31 cellular contexts compared by ENCODE assay signal in genomic region chr6:38187688-38188590, GRCh38.
DNase-seq lines count a peak whose midpoint lies in the region; TF ChIP-seq lines count a peak whose summit lies in the region.
"Had no signal": no experiment of that assay in that cellular context is flagged by ENCODE, and none has a peak within 500 bp of the region (broad histone marks: within the 10 kb centered on the region; RNA-seq: fewer than 3 reads in every experiment).

No MANE protein-coding gene starts in this region.

- H2AFZ ChIP-seq in neuronal stem cell (ENCODE audit: low read length): no peak overlapping the region

- H3K4me3 ChIP-seq in endodermal cell (ENCODE audit: low read length) (no peak overlapping the region), neuronal stem cell (ENCODE audit: low read length in 2 of 2) (no peak overlapping the region), uterus (no peak overlapping the region)
- H3K4me3 ChIP-seq: left ventricle myocardium inferior, Peyer's patch, prostate gland, sigmoid colon had no signal

- no peak overlapping the region for H3K9ac ChIP-seq in endodermal cell (ENCODE audit: extremely low read depth, low read length, poor library complexity, severe bottlenecking)
- H3K9ac ChIP-seq in neuronal stem cell (ENCODE audit: low read depth, low read length, poor library complexity): peak overlapping the region; percentile 45

- intact Hi-C loops in uterus (cut with DNase I; ENCODE audit: low total_unique reads): no loop called here

- H3K27ac ChIP-seq in endodermal cell (ENCODE audit: low read depth, low read length): no peak overlapping the region
- no peak overlapping the region for H3K27ac ChIP-seq in neuronal stem cell (replicated peaks; ENCODE audit: low read length)
- H3K27ac ChIP-seq in uterus: no peak overlapping the region
- H3K27ac ChIP-seq: 22Rv1, left ventricle myocardium inferior, Peyer's patch, prostate gland, sigmoid colon had no signal

- no peaks in the 10 kb centered on the region for H3K36me3 Mint-ChIP-seq in endodermal cell (ENCODE audit: low read depth)
- H3K36me3 Mint-ChIP-seq: activated CD4-positive, alpha-beta memory T cell treated with anti-CD3 and anti-CD28 coated beads for 36 hours had no signal

- H3K18ac ChIP-seq in neuronal stem cell (ENCODE audit: low read length): peak overlapping the region; percentile 78

- H4K8ac ChIP-seq in neuronal stem cell (ENCODE audit: low read depth, low read length): no peak overlapping the region

- H3K4me1 ChIP-seq in endodermal cell (ENCODE audit: control insufficient read depth, insufficient read depth, low read length): peaks cover 6% of the 10 kb centered on the region
- peaks cover 33 to 42% of the 10 kb centered on the region in 2 donors for H3K4me1 ChIP-seq in neuronal stem cell (ENCODE audit: control insufficient read depth in 2 of 2, insufficient read depth in 1 of 2, low read depth in 1 of 2, low read length in 2 of 2)
- H3K4me1 ChIP-seq in uterus: no peaks in the 10 kb centered on the region
- H3K4me1 ChIP-seq: left ventricle myocardium inferior, Peyer's patch, prostate gland, sigmoid colon had no signal

- peak; percentile 35 for DNase-seq in DMS 273 (lab: John Stamatoyannopoulos, UW; ENCODE audit: unreplicated experiment)
- no peak for DNase-seq in DMS 273 treated with DMSO at 0.1 percent for 48 hours (lab: John Stamatoyannopoulos, UW)
- DNase-seq in NCI-H2227 treated with DMSO at 0.1 percent for 48 hours (lab: John Stamatoyannopoulos, UW): peak; percentile 45
- peak; percentile 42 for DNase-seq in endodermal cell
- no peak for DNase-seq in neuronal stem cell (ENCODE audit: low spot score)
- no peak for DNase-seq in AML-193 (lab: John Stamatoyannopoulos, UW)
- no peak for DNase-seq in uterus
- no peak for DNase-seq in stimulated activated CD4-positive, alpha-beta T cell treated with anti-CD3 and anti-CD28 coated beads, Interleukin-12 subunit alpha, Interleukin-12 subunit beta, amount 100 ng/mL, for 4 hours
- DNase-seq: activated CD4-positive, alpha-beta memory T cell treated with anti-CD3 and anti-CD28 coated beads for 36 hours; activated CD4-positive, CD25-positive, alpha-beta regulatory T cell treated with anti-CD3 and anti-CD28 coated beads, Interleukin-2, amount 50 U/mL, for 72 hours; amniotic stem cell; C1 segment of cervical spinal cord; DMS79 treated with DMSO at 0.1 percent for 48 hours; effector CD4-positive, alpha-beta T cell; GF-D8; IMR-90; left ventricle myocardium inferior; mesenchymal stem cell; NCI-H1436 treated with DMSO at 0.1 percent for 48 hours; NCI-H2081 treated with DMSO at 0.1 percent for 48 hours; NCI-H510A; SHP77; sigmoid colon; stimulated activated CD4-positive, alpha-beta T cell treated with anti-CD3 and anti-CD28 coated beads, Interleukin-4, amount 100 ng/mL, for 4 hours; stimulated activated naive B cell treated with anti-CD40 and anti-IgM and Interleukin-4, amounts not matched to agents 10 μg/mL and 1 μg/mL and 100 μg/mL, for 72 hours; T-helper 2 cell; trophoblast cell had no signal

- no peaks in the 10 kb centered on the region for H3K36me3 ChIP-seq in endodermal cell (ENCODE audit: control insufficient read depth, insufficient read depth, low read length)
- no peaks in the 10 kb centered on the region for H3K36me3 ChIP-seq in neuronal stem cell (replicated peaks in 1 of 2; ENCODE audit: control insufficient read depth in 2 of 2, insufficient read depth in 2 of 2, low read length in 2 of 2)
- no peaks in the 10 kb centered on the region for H3K36me3 ChIP-seq in uterus
- H3K36me3 ChIP-seq: left ventricle myocardium inferior, prostate gland, sigmoid colon had no signal

- no peak overlapping the region for H2BK12ac ChIP-seq in neuronal stem cell (ENCODE audit: low read length)

- peak overlapping the region; percentile 30 for H2AK5ac ChIP-seq in neuronal stem cell (ENCODE audit: low read depth, low read length)

- no peaks in the 10 kb centered on the region for H3K79me1 ChIP-seq in neuronal stem cell (ENCODE audit: low read depth, low read length)

- no peak overlapping the region for H3K4me2 ChIP-seq in neuronal stem cell (ENCODE audit: insufficient read depth, low read length, poor library complexity, severe bottlenecking)

- no peak overlapping the region for H3K14ac ChIP-seq in neuronal stem cell (ENCODE audit: low read length)

- H4K91ac ChIP-seq in neuronal stem cell (ENCODE audit: low read depth, low read length, poor library complexity): no peak overlapping the region

- H2BK15ac ChIP-seq in neuronal stem cell (ENCODE audit: low read length): peak overlapping the region; percentile 17

- H3K27me3 ChIP-seq in endodermal cell (ENCODE audit: control insufficient read depth, insufficient read depth, low read length, poor library complexity, severe bottlenecking): peaks cover 11% of the 10 kb centered on the region
- H3K27me3 ChIP-seq in neuronal stem cell (ENCODE audit: control insufficient read depth in 3 of 3, insufficient read depth in 3 of 3, low read depth in 1 of 3, low read length in 3 of 3): no peaks in the 10 kb centered on the region
- H3K27me3 ChIP-seq in uterus: no peaks in the 10 kb centered on the region
- H3K27me3 ChIP-seq: Peyer's patch, sigmoid colon had no signal

- H3K9me3 ChIP-seq in endodermal cell (ENCODE audit: control insufficient read depth, low read length) (no peaks in the 10 kb centered on the region), neuronal stem cell (replicated peaks in 1 of 2; ENCODE audit: control insufficient read depth in 2 of 2, insufficient read depth in 1 of 2, low read depth in 1 of 2, low read length in 2 of 2) (no peaks in the 10 kb centered on the region), uterus (no peaks in the 10 kb centered on the region)
- H3K9me3 ChIP-seq: left ventricle myocardium inferior, Peyer's patch, prostate gland, sigmoid colon had no signal

- peak overlapping the region; percentile 48 for H3K23ac ChIP-seq in neuronal stem cell (ENCODE audit: low read depth, low read length, poor library complexity)

- peaks cover 38% of the 10 kb centered on the region for H3K27me3 Mint-ChIP-seq in endodermal cell (ENCODE audit: insufficient read depth)
- H3K27me3 Mint-ChIP-seq: activated CD4-positive, alpha-beta memory T cell treated with anti-CD3 and anti-CD28 coated beads for 36 hours; activated naive CD4-positive, alpha-beta T cell treated with anti-CD3 and anti-CD28 coated beads, Interleukin-2, amount 50 U/mL, for 24 hours; stimulated activated naive B cell treated with anti-CD40 and anti-IgM and Interleukin-4, amounts not matched to agents 10 μg/mL and 1 μg/mL and 100 μg/mL, for 72 hours had no signal

- H3K27ac Mint-ChIP-seq in endodermal cell: peak overlapping the region; percentile 2
- H3K27ac Mint-ChIP-seq: activated CD4-positive, alpha-beta memory T cell treated with anti-CD3 and anti-CD28 coated beads for 36 hours; activated naive CD4-positive, alpha-beta T cell treated with anti-CD3 and anti-CD28 coated beads, Interleukin-2, amount 50 U/mL, for 24 hours; stimulated activated naive B cell treated with anti-CD40 and anti-IgM and Interleukin-4, amounts not matched to agents 10 μg/mL and 1 μg/mL and 100 μg/mL, for 72 hours had no signal

- TF ChIP-seq CTCF in endodermal cell (conservative IDR thresholded peaks at IDR 0.05) (no peak), uterus (IDR thresholded peaks at IDR 0.05) (no peak)

- peaks cover 29% of the 10 kb centered on the region for H3K4me1 Mint-ChIP-seq in endodermal cell
- H3K4me1 Mint-ChIP-seq: activated naive CD4-positive, alpha-beta T cell treated with anti-CD3 and anti-CD28 coated beads, Interleukin-2, amount 50 U/mL, for 24 hours; stimulated activated naive B cell treated with anti-CD40 and anti-IgM and Interleukin-4, amounts not matched to agents 10 μg/mL and 1 μg/mL and 100 μg/mL, for 72 hours had no signal

- 88 to 93% methylated on average over 22 of the region's 22 CpGs for WGBS in endodermal cell (ENCODE audit: insufficient coverage in 1 of 2, insufficient read length in 1 of 2), 2 experiments
- no CpG with 5 or more reads among the region's 22 CpGs for WGBS in neuronal stem cell (ENCODE audit: extremely low coverage in 2 of 2, insufficient read length in 2 of 2, insufficient replicate concordance in 1 of 2), 2 donors

- no peak overlapping the region for H3K4ac ChIP-seq in neuronal stem cell (ENCODE audit: low read length)

- H2BK120ac ChIP-seq in neuronal stem cell (ENCODE audit: low read depth, low read length): no peak overlapping the region

- no peaks in the 10 kb centered on the region for H3K9me3 Mint-ChIP-seq in endodermal cell
- H3K9me3 Mint-ChIP-seq: activated CD4-positive, alpha-beta memory T cell treated with anti-CD3 and anti-CD28 coated beads for 36 hours; activated naive CD4-positive, alpha-beta T cell treated with anti-CD3 and anti-CD28 coated beads, Interleukin-2, amount 50 U/mL, for 24 hours; stimulated activated naive B cell treated with anti-CD40 and anti-IgM and Interleukin-4, amounts not matched to agents 10 μg/mL and 1 μg/mL and 100 μg/mL, for 72 hours had no signal

- H3K4me3 Mint-ChIP-seq in endodermal cell: no peak overlapping the region
- H3K4me3 Mint-ChIP-seq: activated CD4-positive, alpha-beta memory T cell treated with anti-CD3 and anti-CD28 coated beads for 36 hours; activated naive CD4-positive, alpha-beta T cell treated with anti-CD3 and anti-CD28 coated beads, Interleukin-2, amount 50 U/mL, for 24 hours; stimulated activated naive B cell treated with anti-CD40 and anti-IgM and Interleukin-4, amounts not matched to agents 10 μg/mL and 1 μg/mL and 100 μg/mL, for 72 hours had no signal

- TF ChIP-seq POLR2A in uterus (IDR thresholded peaks at IDR 0.05): no peak

- H2BK5ac ChIP-seq in neuronal stem cell (ENCODE audit: low read length): peak overlapping the region; percentile 7

Comparison
In these comparisons a context has a peak if more than half of its experiments do, and no peak if none do; other contexts are left out.
1. DNase-seq: peak in DMS 273 (single experiment), NCI-H2227 treated with DMSO at 0.1 percent for 48 hours (single experiment) and endodermal cell (single experiment); none in DMS 273 treated with DMSO at 0.1 percent for 48 hours (single experiment), neuronal stem cell (single experiment), AML-193 (0 of 2), uterus (0 of 2) and stimulated activated CD4-positive, alpha-beta T cell treated with anti-CD3 and anti-CD28 coated beads, Interleukin-12 subunit alpha, Interleukin-12 subunit beta, amount 100 ng/mL, for 4 hours (single experiment).